In genomic region chr2:230226090-230226551, GRCh38 we compare ENCODE assay signal across 8 cellular contexts. TPM values are rescaled to one million over a fixed set of nuclear protein-coding genes. Genes with fewer than 3 reads are reported as not detected.
DNase-seq lines count a peak whose midpoint lies in the region; ATAC-seq and TF ChIP-seq lines count a peak whose summit lies in the region.

No MANE protein-coding gene starts in this region.

- H3K4me3 ChIP-seq in OCI-LY1 (ENCODE audit: low read depth, low read length, poor library complexity, severe bottlenecking), result peak overlapping the region; percentile 65

- H3K9ac ChIP-seq in OCI-LY1 (ENCODE audit: low read length), result peak overlapping the region; percentile 68

- H3K4me1 Mint-ChIP-seq in naive B cell (peaks cover 63 to 89% (median 87%) of the 10 kb centered on the region in 3 donors), chondrocyte (ENCODE audit: low read depth) (peaks cover 8% of the 10 kb centered on the region)

- H3K9me3 Mint-ChIP-seq in naive B cell (peaks cover 5 to 15% (median 11%) of the 10 kb centered on the region in 7 donors), chondrocyte (ENCODE audit: low read depth) (peaks cover 14% of the 10 kb centered on the region)

- peaks cover 10% of the 10 kb centered on the region for H3K79me2 ChIP-seq in OCI-LY1 (ENCODE audit: insufficient read depth, low read length)

- H3K9me3 ChIP-seq in OCI-LY1 (ENCODE audit: low read length), result peaks cover 12% of the 10 kb centered on the region

- no peaks in the 10 kb centered on the region for H4K20me1 ChIP-seq in OCI-LY1 (ENCODE audit: insufficient read depth, low read length)

- H3K4me2 ChIP-seq in OCI-LY1 (ENCODE audit: low read length), result peak overlapping the region; percentile 85

- peak overlapping the region; percentile 95 to 99 (median 99) for H3K27ac Mint-ChIP-seq in naive B cell
- no peak overlapping the region for H3K27ac Mint-ChIP-seq in chondrocyte (ENCODE audit: unreplicated experiment)

- H3K27me3 Mint-ChIP-seq in naive B cell, result no peaks in the 10 kb centered on the region
- no peaks in the 10 kb centered on the region for H3K27me3 Mint-ChIP-seq in chondrocyte (ENCODE audit: low read depth)

- peaks cover 15% of the 10 kb centered on the region for H3K36me3 ChIP-seq in OCI-LY1 (ENCODE audit: insufficient read depth, low read length)

- no peak overlapping the region for H2AFZ ChIP-seq in OCI-LY1 (ENCODE audit: low read length)

- peaks cover 76% of the 10 kb centered on the region for H3K4me1 ChIP-seq in OCI-LY1 (ENCODE audit: insufficient read depth, low read length, severe bottlenecking)

- TF ChIP-seq CTCF in OCI-LY1 (IDR thresholded peaks at IDR 0.05; ENCODE audit: low read length), result no peak
- TF ChIP-seq CTCF in chondrocyte (IDR thresholded peaks at IDR 0.05), result no peak
- no peak for TF ChIP-seq CTCF in omental fat pad (IDR thresholded peaks at IDR 0.05)

- H3K27ac ChIP-seq in OCI-LY1 (ENCODE audit: low read depth, low read length, poor library complexity, severe bottlenecking), result peak overlapping the region; percentile 95

- no peaks in the 10 kb centered on the region for H3K27me3 ChIP-seq in OCI-LY1 (ENCODE audit: insufficient read depth, low read length)

- peak; percentile 81 for DNase-seq in naive B cell
- no peak for DNase-seq in chondrocyte (ENCODE audit: low spot score)
- no peak for DNase-seq in NCI-H2081 treated with DMSO at 0.1 percent for 48 hours (lab: John Stamatoyannopoulos, UW)
- no peak for DNase-seq in NCI-H187 treated with DMSO at 0.1 percent for 48 hours (lab: John Stamatoyannopoulos, UW)
- DNase-seq in omental fat pad (ENCODE audit: low spot score), result no peak

- ATAC-seq in GM18907 (IDR thresholded peaks at IDR 0.05; ENCODE audit: unreplicated experiment) (peak; percentile 71), HG02840 (IDR thresholded peaks at IDR 0.05; ENCODE audit: low FRiP score, unreplicated experiment) (peak; percentile 66), naive B cell (ENCODE audit: low read depth in 2 of 2) (peak; percentile 83 to 86), omental fat pad (ENCODE audit: low FRiP score) (no peak)

- 0 out of 2 replicates have a peak, but pooled peaks cover 4% of the 10 kb centered on the region for H3F3A ChIP-seq in OCI-LY1 (ENCODE audit: insufficient read depth, low read length)

- H3K9me2 ChIP-seq in OCI-LY1 (ENCODE audit: low read depth, low read length), result no peaks in the 10 kb centered on the region

- peaks cover 14 to 15% of the 10 kb centered on the region in 2 donors for H3K36me3 Mint-ChIP-seq in naive B cell
- H3K36me3 Mint-ChIP-seq in chondrocyte (ENCODE audit: low read depth), result peaks cover 3% of the 10 kb centered on the region

- H3K4me3 Mint-ChIP-seq in naive B cell, result peak overlapping the region; percentile 92 to 99 (median 95)
- no peak overlapping the region for H3K4me3 Mint-ChIP-seq in chondrocyte (ENCODE audit: unreplicated experiment)

RNA-seq across cellular contexts. Expression of gene SP140, which starts 0.6 kb away (rescaled TPM):
- polyA plus RNA-seq in naive B cell (ENCODE audit: low read depth in 6 of 6), result 10 to 100 TPM; 65.4 to 95.3 (median 76.7) TPM
- total RNA-seq in chondrocyte (0.60 TPM in 1 of 3 replicates, not detected in the others), omental fat pad (1 to 10 TPM; 2.1 to 9.7 (median 5.4) TPM)

RNA-seq across cellular contexts. Expression of gene SP110, which starts 6.3 kb away (rescaled TPM):
- 100 to 1,000 TPM; 136 to 237 (median 203) TPM for polyA plus RNA-seq in naive B cell (ENCODE audit: low read depth in 6 of 6)
- total RNA-seq in chondrocyte (11.3 to 13.9 TPM (median 12.9 TPM) in 3 replicates), omental fat pad (10 to 100 TPM; 13.3 to 61.3 (median 28.7) TPM)
